9 cellular contexts compared by ENCODE assay signal in genomic region chr3:116770815-116771450, GRCh38.
A peak's percentile ranks its signal among the peaks of the same experiment; 100 is the strongest.
DNase-seq lines count a peak whose midpoint lies in the region; ATAC-seq and TF ChIP-seq lines count a peak whose summit lies in the region.
"Had no signal": no experiment of that assay in that cellular context is flagged by ENCODE, and none has a peak within 500 bp of the region (broad histone marks: within the 10 kb centered on the region; RNA-seq: fewer than 3 reads in every experiment).

No MANE protein-coding gene starts in this region.

- H3K27me3 Mint-ChIP-seq in activated B cell treated with CpG ODN at 0.5 μM for 24 hours = no peaks in the 10 kb centered on the region

- ATAC-seq in GM19468 (IDR thresholded peaks at IDR 0.05; ENCODE audit: extremely low read depth, unreplicated experiment) (peak; percentile 91), HG03460 (IDR thresholded peaks at IDR 0.05; ENCODE audit: unreplicated experiment) (peak; percentile 99), activated B cell treated with CpG ODN at 0.5 μM for 24 hours (ENCODE audit: low read depth) (peak; percentile 82)

- H3K4me1 ChIP-seq in neuron (ENCODE audit: insufficient read depth, low read length) = peaks cover 11% of the 10 kb centered on the region

- H3K36me3 ChIP-seq in neuron (ENCODE audit: insufficient read depth, low read length) = no peaks in the 10 kb centered on the region

- CTCF ChIA-PET in activated B cell treated with CpG ODN at 0.5 μM for 24 hours (lab: Charles Lee) = interaction anchor here (0.7 to 1.8 kb wide), 15 partner anchors 9 to 951 kb away, joined by 3 to 14 read pairs (median 3); no protein-coding TSS in a partner anchor

- H3K9me3 Mint-ChIP-seq in activated B cell treated with CpG ODN at 0.5 μM for 24 hours = no peaks in the 10 kb centered on the region
- H3K9me3 Mint-ChIP-seq: activated naive CD4-positive, alpha-beta T cell treated with anti-CD3 and anti-CD28 coated beads, Interleukin-2, amount 50 U/mL, for 72 hours had no signal

- H3K4me3 Mint-ChIP-seq in activated B cell treated with CpG ODN at 0.5 μM for 24 hours = no peak overlapping the region

- DNase-seq in DMS79 treated with DMSO at 0.1 percent for 48 hours (lab: John Stamatoyannopoulos, UW) (peak; percentile 82), NCI-H345 (lab: John Stamatoyannopoulos, UW) (peak; percentile 80), activated B cell treated with CpG ODN at 0.5 μM for 24 hours (peak; percentile 16), fibroblast of peridontal ligament (ENCODE audit: extremely low read depth) (peak; percentile 86)
- no peak for DNase-seq in activated CD4-positive, CD25-positive, alpha-beta regulatory T cell treated with anti-CD3 and anti-CD28 coated beads, Interleukin-2, amount 50 U/mL, for 72 hours

- intact Hi-C loops in activated B cell treated with CpG ODN at 0.5 μM for 24 hours (cut with micrococcal nuclease) = loop anchor here (1.0 to 2.0 kb wide), 2 partner anchors 248 to 755 kb away; no protein-coding TSS in a partner anchor

- H3K4me1 Mint-ChIP-seq in activated B cell treated with CpG ODN at 0.5 μM for 24 hours = no peaks in the 10 kb centered on the region

- TF ChIP-seq CTCF in activated B cell treated with CpG ODN at 0.5 μM for 24 hours (IDR thresholded peaks at IDR 0.05) = peak; percentile 92

- no peaks in the 10 kb centered on the region for H3K9me3 ChIP-seq in neuron (ENCODE audit: low read length)

- POLR2A ChIA-PET in activated B cell treated with CpG ODN at 0.5 μM for 24 hours (lab: Charles Lee) = no interaction called here

- H3K4me3 ChIP-seq in neuron (ENCODE audit: low read length) = no peak overlapping the region

- no peaks in the 10 kb centered on the region for H3K27me3 ChIP-seq in neuron (ENCODE audit: insufficient read depth, low read length)

- no peak overlapping the region for H3K27ac Mint-ChIP-seq in activated B cell treated with CpG ODN at 0.5 μM for 24 hours
- H3K27ac Mint-ChIP-seq: activated naive CD4-positive, alpha-beta T cell treated with anti-CD3 and anti-CD28 coated beads, Interleukin-2, amount 50 U/mL, for 72 hours had no signal

- peak overlapping the region; percentile 33 for H2AFZ ChIP-seq in neuron (ENCODE audit: low read depth, low read length)

- no peaks in the 10 kb centered on the region for H3K36me3 Mint-ChIP-seq in activated B cell treated with CpG ODN at 0.5 μM for 24 hours (ENCODE audit: low read depth)
- H3K36me3 Mint-ChIP-seq: activated naive CD4-positive, alpha-beta T cell treated with anti-CD3 and anti-CD28 coated beads, Interleukin-2, amount 50 U/mL, for 72 hours had no signal
